In the genomic region with DNA sequence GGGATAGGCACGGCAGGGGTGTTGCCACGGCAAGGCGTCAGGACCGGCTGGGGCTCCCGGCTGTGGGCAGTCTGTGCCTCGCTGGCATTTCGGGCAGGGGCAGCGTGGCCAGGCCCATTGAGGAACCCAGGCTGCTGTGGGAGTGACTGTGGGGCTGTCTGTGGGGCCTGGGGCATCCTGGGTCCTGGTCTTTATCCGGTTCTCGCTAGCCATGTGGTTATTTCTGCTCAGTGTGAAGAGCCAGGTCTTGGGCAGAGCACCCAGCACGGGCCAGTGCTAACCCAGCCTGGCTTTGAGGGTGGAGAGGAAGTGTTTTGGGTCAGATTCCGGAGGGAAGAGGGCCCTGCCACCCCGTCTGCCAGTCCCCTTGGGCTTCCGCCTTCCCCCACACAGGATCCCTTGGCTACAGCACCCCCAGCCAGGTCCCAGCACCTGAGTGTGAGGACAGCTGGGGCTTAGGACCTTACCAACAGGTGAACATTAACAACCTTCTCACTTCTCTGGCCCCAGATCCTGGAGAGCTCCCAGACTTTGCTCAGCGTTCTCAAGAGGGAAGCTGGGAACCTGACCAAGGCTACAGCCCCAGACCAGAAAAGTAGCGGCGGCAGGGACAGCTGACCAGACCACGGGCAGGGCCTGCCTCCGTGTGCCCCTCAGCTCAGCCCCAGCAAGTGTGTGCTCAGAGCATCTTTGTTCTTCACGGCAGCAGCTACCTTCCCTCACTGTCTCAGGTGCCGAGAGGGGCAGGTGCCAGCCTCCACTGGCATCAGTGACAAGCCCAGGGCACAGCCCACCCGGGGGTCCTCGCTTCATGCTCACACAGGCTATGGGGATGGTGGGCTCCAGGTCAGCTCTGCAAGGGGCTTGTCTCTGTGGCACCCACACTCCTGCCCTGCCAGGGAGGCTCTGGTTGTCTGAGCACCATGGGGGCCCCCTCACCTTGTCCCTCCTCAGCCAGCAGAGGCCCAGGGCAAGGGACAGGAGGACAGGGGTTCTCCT, we compare ENCODE assay signal across 8 cellular contexts. TPM values are rescaled to one million over a fixed set of nuclear protein-coding genes. Genes with fewer than 3 reads are reported as not detected.
DNase-seq lines count a peak whose midpoint lies in the region; TF ChIP-seq lines count a peak whose summit lies in the region.

No MANE protein-coding gene starts in this region.

- peaks cover 3% of the 10 kb centered on the region for H3K36me3 ChIP-seq in Caco-2 (ENCODE audit: control insufficient read depth, insufficient read depth, low read length)
- H3K36me3 ChIP-seq in OCI-LY1 (ENCODE audit: insufficient read depth, low read length) = peaks cover 15% of the 10 kb centered on the region
- H3K36me3 ChIP-seq in osteoblast (ENCODE audit: insufficient read depth, low read length) = peaks cover 17% of the 10 kb centered on the region

- H4K20me1 ChIP-seq in OCI-LY1 (ENCODE audit: insufficient read depth, low read length) (no peaks in the 10 kb centered on the region), osteoblast (ENCODE audit: insufficient read depth, low read length) (peaks cover 38% of the 10 kb centered on the region)

- no peaks in the 10 kb centered on the region for H3F3A ChIP-seq in OCI-LY1 (ENCODE audit: insufficient read depth, low read length)

- intact Hi-C loops in Caco-2 (cut with micrococcal nuclease; ENCODE audit: unreplicated experiment) = loop anchor here (1.0 to 2.0 kb wide), 2 partner anchors 11 to 37 kb away; partner anchors contain the start of genes RNF224 and TPRN
- intact Hi-C loops in posterior cingulate gyrus (cut with DNase I) = loop anchor here (2.0 to 5.0 kb wide), 2 partner anchors 33 to 48 kb away; partner anchors contain the start of gene RNF208

- H3K9ac ChIP-seq in OCI-LY1 (ENCODE audit: low read length) = peak overlapping the region; percentile 69

- H3K79me2 ChIP-seq in OCI-LY1 (ENCODE audit: insufficient read depth, low read length) (peaks cover 4% of the 10 kb centered on the region), osteoblast (ENCODE audit: insufficient read depth, low read length) (peaks cover 80% of the 10 kb centered on the region)

- no peaks in the 10 kb centered on the region for H3K9me2 ChIP-seq in OCI-LY1 (ENCODE audit: low read depth, low read length)

- DNase-seq in Caco-2 = no peak
- DNase-seq in endothelial cell (ENCODE audit: low spot score) = no peak
- peak; percentile 97 for DNase-seq in osteoblast (ENCODE audit: insufficient read length, low spot score, missing footprints)
- no peak for DNase-seq in midbrain (lab: John Stamatoyannopoulos, UW)
- no peak for DNase-seq in posterior cingulate gyrus
- DNase-seq in UCSD-AML1 (lab: John Stamatoyannopoulos, UW; ENCODE audit: unreplicated experiment) = no peak
- DNase-seq in GM19238 (ENCODE audit: insufficient read length, low spot score) = no peak

- POLR2A ChIA-PET in Caco-2 (lab: Charles Lee) = interaction anchor here (0.7 to 1.8 kb wide), 14 partner anchors 9 to 143 kb away, joined by 3 to 21 read pairs (median 4); partner anchors contain the start of genes LRRC26, MAN1B1, NELFB and RNF208

- peak overlapping the region; percentile 96 for H3K4me3 ChIP-seq in Caco-2 (ENCODE audit: low read depth, low read length)
- peak overlapping the region; percentile 72 for H3K4me3 ChIP-seq in OCI-LY1 (ENCODE audit: low read depth, low read length, poor library complexity, severe bottlenecking)
- peak overlapping the region; percentile 97 for H3K4me3 ChIP-seq in osteoblast (ENCODE audit: insufficient read depth, low read length)

- H3K9me3 ChIP-seq in Caco-2 = no peaks in the 10 kb centered on the region
- H3K9me3 ChIP-seq in OCI-LY1 (ENCODE audit: low read length) = no peaks in the 10 kb centered on the region
- H3K9me3 ChIP-seq in osteoblast (ENCODE audit: low read depth, low read length) = no peaks in the 10 kb centered on the region

- no peaks in the 10 kb centered on the region for H3K9me3 Mint-ChIP-seq in Caco-2 (ENCODE audit: unreplicated experiment)
- no peaks in the 10 kb centered on the region for H3K9me3 Mint-ChIP-seq in endothelial cell (ENCODE audit: unreplicated experiment)

- H3K27me3 Mint-ChIP-seq in Caco-2 (ENCODE audit: insufficient read depth, unreplicated experiment) = no peaks in the 10 kb centered on the region
- H3K27me3 Mint-ChIP-seq in endothelial cell (ENCODE audit: unreplicated experiment) = peaks cover 9% of the 10 kb centered on the region

- H3K27ac ChIP-seq in OCI-LY1 (ENCODE audit: low read depth, low read length, poor library complexity, severe bottlenecking) (peak overlapping the region; percentile 55), osteoblast (ENCODE audit: low read depth, low read length) (peak overlapping the region; percentile 88)

- H3K27ac Mint-ChIP-seq in Caco-2 (ENCODE audit: unreplicated experiment) (peak overlapping the region; percentile 93), endothelial cell (ENCODE audit: unreplicated experiment) (peak overlapping the region; percentile 57)

- no peak overlapping the region for H2AFZ ChIP-seq in OCI-LY1 (ENCODE audit: low read length)
- peak overlapping the region; percentile 72 for H2AFZ ChIP-seq in osteoblast (ENCODE audit: low read length)

- no TSS peak for BruUV-seq in Caco-2 (replicated peaks; lab: Mats Ljungman, UMichigan)

- peaks cover 42% of the 10 kb centered on the region for H3K36me3 Mint-ChIP-seq in Caco-2 (ENCODE audit: insufficient read depth, unreplicated experiment)
- H3K36me3 Mint-ChIP-seq in endothelial cell (ENCODE audit: low read depth, unreplicated experiment) = peaks cover under 1% of the 10 kb centered on the region

- CTCF ChIA-PET in Caco-2 (lab: Charles Lee) = interaction anchor here (0.6 to 3.0 kb wide), 21 partner anchors 9 to 160 kb away, joined by 3 to 22 read pairs (median 6); partner anchors contain the start of genes LRRC26, MAN1B1, RNF224 and SAPCD2

- H3K4me1 Mint-ChIP-seq in Caco-2 (ENCODE audit: low read depth, unreplicated experiment) = peaks cover 20% of the 10 kb centered on the region
- peaks cover 11% of the 10 kb centered on the region for H3K4me1 Mint-ChIP-seq in endothelial cell (ENCODE audit: unreplicated experiment)

- H3K4me1 ChIP-seq in Caco-2 (peaks cover 16% of the 10 kb centered on the region), OCI-LY1 (ENCODE audit: insufficient read depth, low read length, severe bottlenecking) (peaks cover 30% of the 10 kb centered on the region), osteoblast (ENCODE audit: insufficient read depth, low read length) (peaks cover 23% of the 10 kb centered on the region)

- TF ChIP-seq CTCF in Caco-2 (IDR thresholded peaks at IDR 0.05; ENCODE audit: insufficient read depth in 1 of 2, low read depth in 1 of 2, low read length in 1 of 2, severe bottlenecking in 1 of 2, unreplicated experiment in 1 of 2) (no peak), OCI-LY1 (IDR thresholded peaks at IDR 0.05; ENCODE audit: low read length) (no peak), endothelial cell (IDR thresholded peaks at IDR 0.05; ENCODE audit: unreplicated experiment) (no peak), osteoblast (IDR thresholded peaks at IDR 0.05; ENCODE audit: extremely low read depth, low read depth, low read length) (no peak)

- H3K27me3 ChIP-seq in Caco-2 (replicated peaks; ENCODE audit: control insufficient read depth, insufficient read depth, low read length) = no peaks in the 10 kb centered on the region
- H3K27me3 ChIP-seq in OCI-LY1 (ENCODE audit: insufficient read depth, low read length) = 0 out of 2 replicates have a peak, but pooled peaks cover 4% of the 10 kb centered on the region
- no peaks in the 10 kb centered on the region for H3K27me3 ChIP-seq in osteoblast (ENCODE audit: insufficient read depth, low read length)

- H3K4me3 Mint-ChIP-seq in Caco-2 (ENCODE audit: unreplicated experiment) (peak overlapping the region; percentile 98), endothelial cell (ENCODE audit: unreplicated experiment) (peak overlapping the region; percentile 96)

- peak overlapping the region; percentile 68 for H3K4me2 ChIP-seq in OCI-LY1 (ENCODE audit: low read length)
- H3K4me2 ChIP-seq in osteoblast (ENCODE audit: insufficient read depth, low read length) = peak overlapping the region; percentile 93

RNA-seq across cellular contexts. Expression of gene SSNA1, which starts 1.1 kb away (rescaled TPM):
- total RNA-seq in Caco-2 (2022) (62.3 and 62.7 TPM in 2 replicates), endothelial cell (ENCODE audit: unreplicated experiment) (53.8 TPM), osteoblast (52.5 and 59.7 TPM in 2 replicates)

RNA-seq across cellular contexts. Expression of gene ANAPC2, which starts 1.2 kb away (rescaled TPM):
- total RNA-seq in Caco-2 (2022) (66.8 and 67.5 TPM in 2 replicates), endothelial cell (ENCODE audit: unreplicated experiment) (76.8 TPM), osteoblast (26.2 and 32.9 TPM in 2 replicates)

RNA-seq across cellular contexts. Expression of gene TPRN, which starts 10.9 kb away (rescaled TPM):
- 34.2 and 37.7 TPM in 2 replicates for total RNA-seq in Caco-2 (2022)
- total RNA-seq in endothelial cell (ENCODE audit: unreplicated experiment) = 8.2 TPM
- 9.7 and 10.5 TPM in 2 replicates for total RNA-seq in osteoblast

RNA-seq across cellular contexts. Expression of gene TMEM203, which starts 15.9 kb away (rescaled TPM):
- 36.9 and 38.4 TPM in 2 replicates for total RNA-seq in Caco-2 (2022)
- 27.4 TPM for total RNA-seq in endothelial cell (ENCODE audit: unreplicated experiment)
- 35.4 and 36.9 TPM in 2 replicates for total RNA-seq in osteoblast

RNA-seq across cellular contexts. Expression of gene NDOR1, which starts 15.9 kb away (rescaled TPM):
- 29.0 and 31.8 TPM in 2 replicates for total RNA-seq in Caco-2 (2022)
- 22.5 TPM for total RNA-seq in endothelial cell (ENCODE audit: unreplicated experiment)
- 5.0 and 6.2 TPM in 2 replicates for total RNA-seq in osteoblast
